In the genomic region with DNA sequence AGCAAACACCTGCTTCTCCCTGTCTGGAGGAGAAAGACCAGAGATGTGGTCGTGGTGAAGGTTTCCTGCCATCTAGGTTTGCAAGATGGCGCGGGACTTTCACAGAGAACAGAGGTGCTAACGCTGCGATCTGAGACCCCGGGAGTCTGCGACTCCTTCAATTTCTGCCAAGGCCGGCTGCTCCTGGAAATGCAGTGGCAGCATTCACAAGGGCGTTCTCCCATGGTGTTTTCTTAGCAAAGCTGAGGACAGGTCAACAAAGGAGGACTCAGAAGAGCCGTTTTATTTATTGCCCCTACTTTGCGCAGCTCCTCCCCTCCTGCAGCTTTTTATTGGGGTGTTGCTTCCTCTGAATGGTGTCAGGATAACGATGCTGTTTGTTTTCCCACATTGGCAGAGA, we compare ENCODE assay signal across 25 cellular contexts.
"Had no signal": no experiment of that assay in that cellular context is flagged by ENCODE, and none has a peak within 500 bp of the region (broad histone marks: within the 10 kb centered on the region; RNA-seq: fewer than 3 reads in every experiment).

No MANE protein-coding gene starts in this region.

- H3K27me3 ChIP-seq: brain microvascular endothelial cell, esophagus squamous epithelium had no signal

- DNase-seq: activated CD4-positive, alpha-beta memory T cell treated with anti-CD3 and anti-CD28 coated beads, Interleukin-2, amount 10 ng/mL, durations not matched to agents 7 days and 5 days; activated CD4-positive, alpha-beta T cell treated with anti-CD3 and anti-CD28 coated beads for 1 hour; activated CD4-positive, alpha-beta T cell treated with anti-CD3 and anti-CD28 coated beads for 4 hours; activated CD4-positive, alpha-beta T cell treated with anti-CD3 and anti-CD28 coated beads, Interleukin-2, amount 10 ng/mL, durations not matched to agents 7 days and 5 days; activated CD4-positive, alpha-beta T cell treated with anti-CD3 and anti-CD28 coated beads, Interleukin-2, amount 50 U/mL, for 4 hours; activated CD8-positive, alpha-beta memory T cell treated with anti-CD3 and anti-CD28 coated beads, Interleukin-2, amount 50 U/mL, for 48 hours; activated gamma-delta T cell; activated naive CD4-positive, alpha-beta T cell; activated naive CD4-positive, alpha-beta T cell treated with anti-CD3 and anti-CD28 coated beads, Interleukin-2, amount 10 ng/mL, durations not matched to agents 7 days and 5 days; activated naive CD8-positive, alpha-beta T cell treated with anti-CD3 and anti-CD28 coated beads, Interleukin-2, amount 10 ng/mL, durations not matched to agents 7 days and 5 days; activated T-cell treated with anti-CD3 and anti-CD28 coated beads for 4 hours; activated T-cell treated with anti-CD3 and anti-CD28 coated beads, Interleukin-2, amount 50 U/mL, for 24 hours; activated T-cell treated with anti-CD3 and anti-CD28 coated beads, Interleukin-2, amount 50 U/mL, for 72 hours; anterior cingulate cortex; brain microvascular endothelial cell; dermis blood vessel endothelial cell; effector CD8-positive, alpha-beta T cell; erythroblast; esophagus squamous epithelium; foreskin melanocyte; T-helper 2 cell had no signal

- H3K36me3 Mint-ChIP-seq: activated naive CD4-positive, alpha-beta T cell treated with anti-CD3 and anti-CD28 coated beads, Interleukin-2, amount 10 ng/mL, durations not matched to agents 7 days and 5 days; activated naive CD8-positive, alpha-beta T cell treated with anti-CD3 and anti-CD28 coated beads, Interleukin-2, amount 10 ng/mL, durations not matched to agents 7 days and 5 days had no signal

- ATAC-seq: activated naive CD4-positive, alpha-beta T cell treated with anti-CD3 and anti-CD28 coated beads, Interleukin-2, amount 50 U/mL, for 72 hours; activated T-cell treated with anti-CD3 and anti-CD28 coated beads, Interleukin-2, amount 50 U/mL, for 72 hours; gastroesophageal sphincter had no signal

- H3K27ac ChIP-seq: brain microvascular endothelial cell, coronary artery, esophagus squamous epithelium, gastroesophageal sphincter had no signal

- H3K4me3 Mint-ChIP-seq: activated CD4-positive, alpha-beta memory T cell treated with anti-CD3 and anti-CD28 coated beads, Interleukin-2, amount 10 ng/mL, durations not matched to agents 7 days and 5 days; activated CD4-positive, alpha-beta T cell treated with anti-CD3 and anti-CD28 coated beads, Interleukin-2, amount 10 ng/mL, durations not matched to agents 7 days and 5 days; activated naive CD4-positive, alpha-beta T cell treated with anti-CD3 and anti-CD28 coated beads, Interleukin-2, amount 10 ng/mL, durations not matched to agents 7 days and 5 days; activated naive CD8-positive, alpha-beta T cell treated with anti-CD3 and anti-CD28 coated beads, Interleukin-2, amount 10 ng/mL, durations not matched to agents 7 days and 5 days; activated T-cell treated with anti-CD3 and anti-CD28 coated beads, Interleukin-2, amount 50 U/mL, for 24 hours; activated T-cell treated with anti-CD3 and anti-CD28 coated beads, Interleukin-2, amount 50 U/mL, for 72 hours; central memory CD8-positive, alpha-beta T cell had no signal

- H3K4me3 ChIP-seq: coronary artery, esophagus squamous epithelium, gastroesophageal sphincter had no signal

- H3K4me1 ChIP-seq: esophagus squamous epithelium, gastroesophageal sphincter had no signal

- H3K27me3 Mint-ChIP-seq: activated CD4-positive, alpha-beta memory T cell treated with anti-CD3 and anti-CD28 coated beads, Interleukin-2, amount 10 ng/mL, durations not matched to agents 7 days and 5 days; activated CD4-positive, alpha-beta T cell treated with anti-CD3 and anti-CD28 coated beads, Interleukin-2, amount 10 ng/mL, durations not matched to agents 7 days and 5 days; activated naive CD4-positive, alpha-beta T cell treated with anti-CD3 and anti-CD28 coated beads, Interleukin-2, amount 10 ng/mL, durations not matched to agents 7 days and 5 days; activated naive CD8-positive, alpha-beta T cell treated with anti-CD3 and anti-CD28 coated beads, Interleukin-2, amount 10 ng/mL, durations not matched to agents 7 days and 5 days had no signal

- H3K36me3 ChIP-seq: brain microvascular endothelial cell, esophagus squamous epithelium, gastroesophageal sphincter had no signal

- H3K27ac Mint-ChIP-seq: activated CD4-positive, alpha-beta memory T cell treated with anti-CD3 and anti-CD28 coated beads, Interleukin-2, amount 10 ng/mL, durations not matched to agents 7 days and 5 days; activated CD4-positive, alpha-beta T cell treated with anti-CD3 and anti-CD28 coated beads, Interleukin-2, amount 10 ng/mL, durations not matched to agents 7 days and 5 days; activated naive CD4-positive, alpha-beta T cell treated with anti-CD3 and anti-CD28 coated beads, Interleukin-2, amount 10 ng/mL, durations not matched to agents 7 days and 5 days; activated naive CD4-positive, alpha-beta T cell treated with anti-CD3 and anti-CD28 coated beads, Interleukin-2, amount 50 U/mL, for 72 hours; activated naive CD8-positive, alpha-beta T cell treated with anti-CD3 and anti-CD28 coated beads, Interleukin-2, amount 10 ng/mL, durations not matched to agents 7 days and 5 days; activated T-cell treated with anti-CD3 and anti-CD28 coated beads, Interleukin-2, amount 50 U/mL, for 24 hours; activated T-cell treated with anti-CD3 and anti-CD28 coated beads, Interleukin-2, amount 50 U/mL, for 72 hours had no signal

- H3K4me1 Mint-ChIP-seq: activated CD4-positive, alpha-beta memory T cell treated with anti-CD3 and anti-CD28 coated beads, Interleukin-2, amount 10 ng/mL, durations not matched to agents 7 days and 5 days; activated CD4-positive, alpha-beta T cell treated with anti-CD3 and anti-CD28 coated beads, Interleukin-2, amount 10 ng/mL, durations not matched to agents 7 days and 5 days; activated naive CD4-positive, alpha-beta T cell treated with anti-CD3 and anti-CD28 coated beads, Interleukin-2, amount 10 ng/mL, durations not matched to agents 7 days and 5 days; activated naive CD8-positive, alpha-beta T cell treated with anti-CD3 and anti-CD28 coated beads, Interleukin-2, amount 10 ng/mL, durations not matched to agents 7 days and 5 days; central memory CD8-positive, alpha-beta T cell had no signal
